23 cellular contexts compared by ENCODE assay signal in the genomic region with DNA sequence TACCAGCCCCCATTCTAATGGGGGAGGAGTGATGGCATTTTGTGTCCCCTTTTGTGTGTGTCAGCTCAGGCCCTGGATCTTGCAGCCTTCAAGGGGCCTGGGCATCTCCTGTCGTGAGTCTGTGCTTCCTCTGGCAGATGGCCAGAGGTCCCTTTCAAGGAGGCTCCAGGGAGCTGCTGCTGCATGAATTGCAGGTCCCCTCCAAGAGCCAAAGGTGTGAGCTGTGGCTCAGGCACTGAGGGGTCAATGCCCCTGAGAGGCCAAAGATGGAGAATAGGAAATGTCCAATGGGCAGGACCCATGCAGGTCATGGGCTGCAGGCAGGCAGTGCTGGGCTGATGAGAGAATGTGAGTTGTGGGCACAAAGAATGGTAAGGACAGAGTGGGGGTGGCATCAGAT. TPM values are rescaled to one million over a fixed set of nuclear protein-coding genes. Genes with fewer than 3 reads are reported as not detected.
A peak's percentile ranks its signal among the peaks of the same experiment; 100 is the strongest.
DNase-seq lines count a peak whose midpoint lies in the region; ATAC-seq and TF ChIP-seq lines count a peak whose summit lies in the region.
"Had no signal": no experiment of that assay in that cellular context is flagged by ENCODE, and none has a peak within 500 bp of the region (broad histone marks: within the 10 kb centered on the region; RNA-seq: fewer than 3 reads in every experiment).

No MANE protein-coding gene starts in this region.

- TF ChIP-seq POLR2A in right lobe of liver (IDR thresholded peaks at IDR 0.05) (no peak), lower leg skin (IDR thresholded peaks at IDR 0.05) (no peak)

- intact Hi-C loops in left ventricle myocardium superior (cut with micrococcal nuclease) (no loop called here), cardiac septum (cut with DNase I) (no loop called here), right lobe of liver (cut with DNase I) (no loop called here), lower leg skin (cut with DNase I; ENCODE audit: low total_unique reads) (no loop called here), aorta (cut with DNase I) (no loop called here)

- H3K27me3 ChIP-seq in HL-60 (ENCODE audit: insufficient read depth, poor library complexity, severe bottlenecking) (no peaks in the 10 kb centered on the region), right lobe of liver (no peaks in the 10 kb centered on the region), aorta (ENCODE audit: control insufficient read depth in 1 of 2, insufficient read depth in 2 of 2, low read length in 1 of 2) (no peaks in the 10 kb centered on the region)
- H3K27me3 ChIP-seq: SJSA1 had no signal

- H3K4me3 ChIP-seq in HL-60 (replicated peaks; ENCODE audit: insufficient read depth, low read length) = no peak overlapping the region
- no peak overlapping the region for H3K4me3 ChIP-seq in right lobe of liver
- H3K4me3 ChIP-seq in lower leg skin (ENCODE audit: low read depth, poor library complexity, severe bottlenecking) = no peak overlapping the region
- no peak overlapping the region for H3K4me3 ChIP-seq in aorta (ENCODE audit: low read length in 2 of 2)
- H3K4me3 ChIP-seq: A549, SJSA1 had no signal

- H3K4me1 ChIP-seq in right lobe of liver (peaks cover 0 to 71% (median 25%) of the 10 kb centered on the region in 4 donors), aorta (ENCODE audit: control insufficient read depth in 1 of 2, insufficient read depth in 2 of 2, low read length in 2 of 2) (no peaks in the 10 kb centered on the region)
- H3K4me1 ChIP-seq: A549, SJSA1 had no signal

- H3K9me3 ChIP-seq in right lobe of liver (no peaks in the 10 kb centered on the region), aorta (ENCODE audit: control insufficient read depth, low read length) (no peaks in the 10 kb centered on the region)
- H3K9me3 ChIP-seq: A549, SJSA1 had no signal

- no peak for ATAC-seq in left ventricle myocardium superior
- ATAC-seq in right lobe of liver = peak in 3 of 4 donors; percentile 1 to 26 (median 2)
- ATAC-seq in HG02970 (IDR thresholded peaks at IDR 0.05; ENCODE audit: low FRiP score, unreplicated experiment) = no peak
- no peak for ATAC-seq in aorta (ENCODE audit: low FRiP score)
- ATAC-seq: A549 had no signal

- no peak for TF ChIP-seq CTCF in HL-60 (IDR thresholded peaks at IDR 0.05; ENCODE audit: insufficient read depth, low read length)
- no peak for TF ChIP-seq CTCF in right lobe of liver (IDR thresholded peaks at IDR 0.05)
- TF ChIP-seq CTCF in lower leg skin (IDR thresholded peaks at IDR 0.05) = no peak

- DNase-seq in left ventricle myocardium superior = peak; percentile 16
- DNase-seq in cardiac septum (ENCODE audit: low spot score) = no peak
- no peak for DNase-seq in HL-60 (ENCODE audit: low read depth in 1 of 2, low spot score in 1 of 2)
- DNase-seq in right lobe of liver = peak in 2 of 3 donors; percentile 70 to 71
- DNase-seq in lower leg skin (ENCODE audit: low spot score in 2 of 2) = no peak
- no peak for DNase-seq in aorta
- DNase-seq: AML-193, DMS 273 treated with DMSO at 0.1 percent for 48 hours, DMS79 treated with DMSO at 0.1 percent for 48 hours, NCI-H1092, NCI-H1436, NCI-H187, NCI-H2081 treated with DMSO at 0.1 percent for 48 hours, NCI-H2171 treated with DMSO at 0.1 percent for 48 hours, NCI-H345, NCI-H510A treated with DMSO at 0.1 percent for 48 hours had no signal

- H3K27ac ChIP-seq in HL-60 (replicated peaks) = peak overlapping the region; percentile 49
- peak overlapping the region in 1 of 3 donors; percentile 67 for H3K27ac ChIP-seq in right lobe of liver
- H3K27ac ChIP-seq in aorta (ENCODE audit: low read depth in 1 of 2, low read length in 2 of 2) = no peak overlapping the region
- H3K27ac ChIP-seq: A549, C4-2B, SJSA1 had no signal

- WGBS in right lobe of liver (ENCODE audit: insufficient coverage, low coverage, low lambda C conversion rate, missing lambda C conversion rate) = no CpG with 5 or more reads among the region's 1 CpG
- 83 to 89% methylated on average over 1 of the region's 1 CpG for WGBS in lower leg skin, 2 donors
- WGBS in aorta, 2 donors = 42 to 72% methylated on average over 1 of the region's 1 CpG

- peaks cover 0 to 32% (median 5%) of the 10 kb centered on the region in 4 donors for H3K36me3 ChIP-seq in right lobe of liver
- no peaks in the 10 kb centered on the region for H3K36me3 ChIP-seq in aorta (ENCODE audit: control insufficient read depth in 1 of 2, insufficient read depth in 2 of 2, low read length in 1 of 2)
- H3K36me3 ChIP-seq: SJSA1 had no signal

RNA-seq across cellular contexts. Expression of gene MAB21L4, which starts 10.4 kb away (rescaled TPM):
- total RNA-seq in left ventricle myocardium superior = not detected
- not detected for total RNA-seq in cardiac septum
- total RNA-seq in right lobe of liver = 10 to 100 TPM in 1 of 6 experiments, 1 to 10 TPM in 5; 3.7 to 17.0 (median 5.2) TPM
- 100 to 1,000 TPM in 1 of 4 donors, 10 to 100 TPM in 3; 41.3 to 121 (median 69.1) TPM for total RNA-seq in lower leg skin
- not detected for total RNA-seq in aorta
- polyA plus RNA-seq in aorta = 1 to 10 TPM in 1 of 2 donors, not detected in 1; 5.5 TPM
- total RNA-seq: CD8-positive, alpha-beta memory T cell; H4 had no signal
- polyA plus RNA-seq: A549; CD8-positive, alpha-beta memory T cell; IgD-negative memory B cell had no signal

RNA-seq across cellular contexts. Expression of gene AGXT, which starts 16.9 kb away (rescaled TPM):
- total RNA-seq in left ventricle myocardium superior = 0.12 TPM
- total RNA-seq in cardiac septum = not detected
- 1,000 to 10,000 TPM in 4 of 6 experiments, 100 to 1,000 TPM in 2; 744 to 1,833 (median 1,254) TPM for total RNA-seq in right lobe of liver
- not detected for total RNA-seq in lower leg skin
- not detected for total RNA-seq in aorta
- not detected for polyA plus RNA-seq in aorta
- total RNA-seq: CD8-positive, alpha-beta memory T cell; H4 had no signal
- polyA plus RNA-seq: A549; CD8-positive, alpha-beta memory T cell; IgD-negative memory B cell had no signal

RNA-seq across cellular contexts. Expression of gene CROCC2, which starts 20.6 kb away (rescaled TPM):
- not detected for total RNA-seq in left ventricle myocardium superior
- total RNA-seq in cardiac septum = not detected
- total RNA-seq in right lobe of liver = under 1 TPM in 5 of 6 experiments, not detected in 1; 0.06 to 0.15 (median 0.12) TPM
- under 1 TPM in 1 of 4 donors, not detected in 3; 0.10 TPM for total RNA-seq in lower leg skin
- under 1 TPM; 0.13 to 0.45 TPM for total RNA-seq in aorta
- polyA plus RNA-seq in aorta = not detected
- total RNA-seq: CD8-positive, alpha-beta memory T cell; H4; SJSA1 had no signal
- polyA plus RNA-seq: A549; CD8-positive, alpha-beta memory T cell; IgD-negative memory B cell had no signal

Comparison
In these comparisons a context has a peak if more than half of its experiments do, and no peak if none do; other contexts are left out.
1. DNase-seq: peak in left ventricle myocardium superior (single experiment) and right lobe of liver (2 of 3); none in cardiac septum (single experiment), HL-60 (0 of 2), lower leg skin (0 of 2) and aorta (0 of 2).
2. ATAC-seq: peak in right lobe of liver (3 of 4); none in left ventricle myocardium superior (single experiment), HG02970 (single experiment) and aorta (single experiment).
3. RNA of gene AGXT, which starts 16.9 kb away (total RNA-seq): 744 to 1,833 TPM in right lobe of liver; 0.12 TPM in left ventricle myocardium superior (single experiment), not detected in cardiac septum (single experiment), not detected in lower leg skin and not detected in aorta; every median in the first group is over 100 times any median in the second.